8 cellular contexts compared by ENCODE assay signal in genomic region chrY:12905520-12905887, GRCh38. TPM values are rescaled to one million over a fixed set of nuclear protein-coding genes. Genes with fewer than 3 reads are reported as not detected.
DNase-seq lines count a peak whose midpoint lies in the region; ATAC-seq, FAIRE-seq and TF ChIP-seq lines count a peak whose summit lies in the region.

No MANE protein-coding gene starts in this region.

- no peaks in the 10 kb centered on the region for H3K9me3 Mint-ChIP-seq in dendritic cell treated with granulocyte-macrophage colony-stimulating factor and Interleukin-4, amounts not matched to agents 40 ng/mL and 50 ng/mL, for 4 days

- no peaks in the 10 kb centered on the region for H3K4me1 Mint-ChIP-seq in dendritic cell treated with granulocyte-macrophage colony-stimulating factor and Interleukin-4, amounts not matched to agents 40 ng/mL and 50 ng/mL, for 4 days (ENCODE audit: low read depth)

- no peaks in the 10 kb centered on the region for H3K27me3 Mint-ChIP-seq in dendritic cell treated with granulocyte-macrophage colony-stimulating factor and Interleukin-4, amounts not matched to agents 40 ng/mL and 50 ng/mL, for 4 days

- H4K20me1 ChIP-seq in neural cell (ENCODE audit: insufficient read depth) (no peaks in the 10 kb centered on the region), Karpas-422 (ENCODE audit: insufficient read depth, low read depth, low read length) (no peaks in the 10 kb centered on the region)

- H3K4me3 ChIP-seq in RWPE2 (ENCODE audit: severe bottlenecking) (peak overlapping the region; percentile 65), neural cell (ENCODE audit: low read length) (peak overlapping the region; percentile 85), Karpas-422 (ENCODE audit: low read length) (no peak overlapping the region)

- TF ChIP-seq EP300 in neural cell (conservative IDR thresholded peaks at IDR 0.05; ENCODE audit: poor library complexity, severe bottlenecking), result no peak

- peaks cover 27% of the 10 kb centered on the region for H3K36me3 ChIP-seq in RWPE2 (ENCODE audit: low read depth)
- H3K36me3 ChIP-seq in neural cell (ENCODE audit: insufficient read depth, low read length), result no peaks in the 10 kb centered on the region
- no peaks in the 10 kb centered on the region for H3K36me3 ChIP-seq in Karpas-422 (ENCODE audit: insufficient read depth, low read length)

- H3K27me3 ChIP-seq in RWPE2 (ENCODE audit: insufficient read depth, poor library complexity, severe bottlenecking) (no peaks in the 10 kb centered on the region), neural cell (ENCODE audit: insufficient read depth, low read depth, low read length) (no peaks in the 10 kb centered on the region), Karpas-422 (ENCODE audit: low read length) (no peaks in the 10 kb centered on the region)

- peak overlapping the region; percentile 98 for H3K9ac ChIP-seq in neural cell (ENCODE audit: low read length)
- no peak overlapping the region for H3K9ac ChIP-seq in Karpas-422 (ENCODE audit: low read length)

- no peaks in the 10 kb centered on the region for H3F3A ChIP-seq in neural cell (ENCODE audit: insufficient read depth, low read length, poor library complexity, severe bottlenecking)

- peak overlapping the region; percentile 86 for H3K27ac ChIP-seq in RWPE2 (ENCODE audit: poor library complexity, severe bottlenecking)
- peak overlapping the region; percentile 99 for H3K27ac ChIP-seq in neural cell (ENCODE audit: low read length)
- H3K27ac ChIP-seq in Karpas-422 (ENCODE audit: low read length), result no peak overlapping the region

- peak overlapping the region; percentile 83 for H3K4me3 Mint-ChIP-seq in dendritic cell treated with granulocyte-macrophage colony-stimulating factor and Interleukin-4, amounts not matched to agents 40 ng/mL and 50 ng/mL, for 4 days

- DNase-seq in Ammon's horn (ENCODE audit: low spot score), result peak; percentile 80
- peak; percentile 76 for DNase-seq in RWPE2 (ENCODE audit: low spot score)
- DNase-seq in Karpas-422, result no peak
- no peak for DNase-seq in NCI-H2029 treated with DMSO at 0.1 percent for 48 hours (lab: John Stamatoyannopoulos, UW)
- no peak for DNase-seq in urothelium cell line (ENCODE audit: low spot score)

- H3K4me1 ChIP-seq in RWPE2 (ENCODE audit: insufficient read depth, poor library complexity, severe bottlenecking) (no peaks in the 10 kb centered on the region), Karpas-422 (ENCODE audit: low read length) (no peaks in the 10 kb centered on the region)

- no peak for TF ChIP-seq RAD21 in neural cell (conservative IDR thresholded peaks at IDR 0.05)

- FAIRE-seq in urothelium cell line (lab: Jason Lieb, UNC), result no peak

- H3K9me2 ChIP-seq in neural cell (ENCODE audit: insufficient read depth, low read length) (no peaks in the 10 kb centered on the region), Karpas-422 (replicated peaks; ENCODE audit: insufficient read depth, low read length) (no peaks in the 10 kb centered on the region)

- H2AFZ ChIP-seq in neural cell (ENCODE audit: low read depth, low read length) (peak overlapping the region; percentile 91), Karpas-422 (ENCODE audit: low read length) (no peak overlapping the region)

- peaks cover 47% of the 10 kb centered on the region for H3K79me2 ChIP-seq in neural cell (replicated peaks; ENCODE audit: insufficient read depth, low read length)
- no peaks in the 10 kb centered on the region for H3K79me2 ChIP-seq in Karpas-422 (ENCODE audit: low read length)

- H3K4me2 ChIP-seq in neural cell (ENCODE audit: low read length) (no peak overlapping the region), Karpas-422 (ENCODE audit: low read depth, low read length, poor library complexity, severe bottlenecking) (no peak overlapping the region)

- TF ChIP-seq CTCF in RWPE2 (IDR thresholded peaks at IDR 0.05; ENCODE audit: poor library complexity, severe bottlenecking) (no peak), neural cell (IDR thresholded peaks at IDR 0.05; ENCODE audit: poor library complexity, severe bottlenecking) (no peak)

- no peaks in the 10 kb centered on the region for H3K9me3 ChIP-seq in RWPE2 (ENCODE audit: severe bottlenecking)
- H3K9me3 ChIP-seq in neural cell (ENCODE audit: low read length), result no peaks in the 10 kb centered on the region
- no peaks in the 10 kb centered on the region for H3K9me3 ChIP-seq in Karpas-422 (ENCODE audit: low read length)

- peak overlapping the region; percentile 97 for H3K27ac Mint-ChIP-seq in dendritic cell treated with granulocyte-macrophage colony-stimulating factor and Interleukin-4, amounts not matched to agents 40 ng/mL and 50 ng/mL, for 4 days

- intact Hi-C loops in dendritic cell treated with granulocyte-macrophage colony-stimulating factor and Interleukin-4, amounts not matched to agents 40 ng/mL and 50 ng/mL, for 4 days (cut with micrococcal nuclease), result loop anchor here (10.0 kb wide), 1 partner anchor 799 kb away; the partner anchor contains the start of gene TMSB4Y

- H3K36me3 Mint-ChIP-seq in dendritic cell treated with granulocyte-macrophage colony-stimulating factor and Interleukin-4, amounts not matched to agents 40 ng/mL and 50 ng/mL, for 4 days (ENCODE audit: low read depth), result peaks cover 32% of the 10 kb centered on the region

- peak; percentile 45 for ATAC-seq in HG02642 (IDR thresholded peaks at IDR 0.05; ENCODE audit: poor library complexity, unreplicated experiment)
- ATAC-seq in RWPE2 (ENCODE audit: low read depth), result peak; percentile 79

TF ChIP-seq in neural cell, 6 proteins besides CTCF, POLR2A, EP300 and RAD21:
- no peak for TF ChIP-seq TAF1 (IDR thresholded peaks at IDR 0.05; ENCODE audit: low read depth)
- no peak for TF ChIP-seq MXI1 (conservative IDR thresholded peaks at IDR 0.05; ENCODE audit: poor library complexity, severe bottlenecking)
- no peak for TF ChIP-seq EZH2 (IDR thresholded peaks at IDR 0.05; ENCODE audit: borderline replicate concordance, insufficient read depth, low read length, poor library complexity, severe bottlenecking)
- no peak for TF ChIP-seq REST (IDR thresholded peaks at IDR 0.05; ENCODE audit: borderline replicate concordance)
- TF ChIP-seq POLR2AphosphoS5 (IDR thresholded peaks at IDR 0.05), result no peak
- TF ChIP-seq SMC3 (conservative IDR thresholded peaks at IDR 0.05; ENCODE audit: poor library complexity), result no peak

RNA-seq across cellular contexts. Expression of gene DDX3Y, which starts 0.8 kb away (rescaled TPM):
- 142 and 169 TPM in 2 replicates for polyA plus RNA-seq in neural cell
- 133 and 150 TPM in 2 replicates for polyA minus RNA-seq in neural cell
- total RNA-seq in Karpas-422 (2014; rRNA removed; shearing (Covaris generic); ENCODE audit: low replicate concordance), result not detected in 2 replicates

Comparison
In these comparisons a context has a peak if more than half of its experiments do, and no peak if none do; other contexts are left out.
1. DNase-seq: peak in Ammon's horn (single experiment) and RWPE2 (single experiment); none in Karpas-422 (single experiment), NCI-H2029 treated with DMSO at 0.1 percent for 48 hours (single experiment) and urothelium cell line (single experiment).